Comparison of ENCODE assay signal across 1 cellular context in genomic region chr2:156400704-156401678, GRCh38.
TF ChIP-seq lines count a peak whose summit lies in the region.

No MANE protein-coding gene starts in this region.

TF ChIP-seq in HepG2, 621 proteins besides CTCF, POLR2A, EP300 and RAD21 (continued from another document and continues in another):
- TF ChIP-seq USF2 (IDR thresholded peaks at IDR 0.05; ENCODE audit: low read depth, low read length), result no peak
- no peak for TF ChIP-seq USF2 (CRISPR knock-in tag; IDR thresholded peaks at IDR 0.05; ENCODE audit: borderline replicate concordance)
- TF ChIP-seq ZNF430 (CRISPR knock-in tag; IDR thresholded peaks at IDR 0.05), result peak; percentile 59; the same call in 1 of the 2 replicates
- TF ChIP-seq XBP1 (CRISPR knock-in tag; IDR thresholded peaks at IDR 0.05), result no peak
- peak; percentile 70 for TF ChIP-seq GATAD2A (CRISPR knock-in tag; IDR thresholded peaks at IDR 0.05)
- 0 out of 2 replicates have a peak, but pooled peaks have one; percentile 15 for TF ChIP-seq CENPX (CRISPR knock-in tag; IDR thresholded peaks at IDR 0.05)
- TF ChIP-seq NFIB (CRISPR knock-in tag; IDR thresholded peaks at IDR 0.05; ENCODE audit: borderline replicate concordance), result no peak
- TF ChIP-seq ZNF687 (CRISPR knock-in tag; IDR thresholded peaks at IDR 0.05), result no peak
- TF ChIP-seq ATF2 (CRISPR knock-in tag; IDR thresholded peaks at IDR 0.05), result 0 out of 2 replicates have a peak, but pooled peaks have one; percentile 48
- TF ChIP-seq MED1 (CRISPR knock-in tag; IDR thresholded peaks at IDR 0.05), result no peak; the same call in 1 of the 2 replicates
- TF ChIP-seq MIXL1 (CRISPR knock-in tag; IDR thresholded peaks at IDR 0.05), result peak; percentile 29
- peak; percentile 71 for TF ChIP-seq ZEB1 (IDR thresholded peaks at IDR 0.05; ENCODE audit: insufficient replicate concordance, low read depth)
- TF ChIP-seq GPN1 (CRISPR knock-in tag; IDR thresholded peaks at IDR 0.05; ENCODE audit: borderline replicate concordance), result no peak
- no peak for TF ChIP-seq KDM5B (CRISPR knock-in tag; IDR thresholded peaks at IDR 0.05; ENCODE audit: borderline replicate concordance)
- TF ChIP-seq HES4 (CRISPR knock-in tag; IDR thresholded peaks at IDR 0.05; ENCODE audit: borderline replicate concordance), result no peak
- TF ChIP-seq ARID3A (IDR thresholded peaks at IDR 0.05; ENCODE audit: low read depth, low read length), result peak; percentile 71
- 0 out of 2 replicates have a peak, but pooled peaks have one; percentile 43 for TF ChIP-seq ZBTB44 (CRISPR knock-in tag; IDR thresholded peaks at IDR 0.05)
- TF ChIP-seq PRDM10 (CRISPR knock-in tag; IDR thresholded peaks at IDR 0.05; ENCODE audit: low read depth), result 0 out of 2 replicates have a peak, but pooled peaks have one; percentile 13
- no peak for TF ChIP-seq MLXIP (CRISPR knock-in tag; IDR thresholded peaks at IDR 0.05; ENCODE audit: borderline replicate concordance)
- TF ChIP-seq TEF (CRISPR knock-in tag; IDR thresholded peaks at IDR 0.05), result peak; percentile 19; the same call in 1 of the 2 replicates
- no peak for TF ChIP-seq ZFYVE20 (CRISPR knock-in tag; IDR thresholded peaks at IDR 0.05; ENCODE audit: borderline replicate concordance, low read depth)
- no peak for TF ChIP-seq ELK4 (CRISPR knock-in tag; IDR thresholded peaks at IDR 0.05; ENCODE audit: borderline replicate concordance)
- TF ChIP-seq FOXA1 (IDR thresholded peaks at IDR 0.05), result no peak
- no peak for TF ChIP-seq FOXA1 (CRISPR knock-in tag; IDR thresholded peaks at IDR 0.05)
- TF ChIP-seq NFAT5 (CRISPR knock-in tag; IDR thresholded peaks at IDR 0.05), result no peak
